Comparison of ENCODE assay signal across 15 cellular contexts in genomic region chr5:172954751-172955159, GRCh38. TPM values are rescaled to one million over a fixed set of nuclear protein-coding genes. Genes with fewer than 3 reads are reported as not detected.
DNase-seq lines count a peak whose midpoint lies in the region; ATAC-seq and TF ChIP-seq lines count a peak whose summit lies in the region.
"Had no signal": no experiment of that assay in that cellular context is flagged by ENCODE, and none has a peak within 500 bp of the region (broad histone marks: within the 10 kb centered on the region; RNA-seq: fewer than 3 reads in every experiment).

No MANE protein-coding gene starts in this region.

- H2AFZ ChIP-seq in fibroblast of lung (ENCODE audit: low read length) (no peak overlapping the region), smooth muscle cell (ENCODE audit: low read depth) (no peak overlapping the region)

- ATAC-seq in HG03039 (IDR thresholded peaks at IDR 0.05; ENCODE audit: unreplicated experiment) (no peak), Right ventricle myocardium superior (ENCODE audit: poor library complexity) (no peak)

- peaks cover 5% of the 10 kb centered on the region for H3K79me2 ChIP-seq in fibroblast of lung (ENCODE audit: control insufficient read depth, insufficient read depth, low read length)
- no peaks in the 10 kb centered on the region for H3K79me2 ChIP-seq in smooth muscle cell (ENCODE audit: low read depth)

- peaks cover 0 to 23% (median 16%) of the 10 kb centered on the region in 11 experiments; a peak in 13 of 22 replicates for H3K36me3 ChIP-seq in BLaER1 treated with 17β-estradiol and CSF1 and Interleukin-3, amounts not matched to agents 10 nM and 100 nM
- H3K36me3 ChIP-seq in fibroblast of lung (ENCODE audit: control insufficient read depth, insufficient read depth, low read length) (peaks cover 4% of the 10 kb centered on the region), smooth muscle cell (ENCODE audit: low read depth) (no peaks in the 10 kb centered on the region)
- H3K36me3 ChIP-seq: BE2C had no signal

- intact Hi-C loops in Right ventricle myocardium superior (cut with DNase I) = no loop called here

- peak overlapping the region; percentile 5 to 95 (median 80); a peak in 21 of 22 replicates for H3K4me2 ChIP-seq in BLaER1 treated with 17β-estradiol and CSF1 and Interleukin-3, amounts not matched to agents 10 nM and 100 nM
- H3K4me2 ChIP-seq in fibroblast of lung (ENCODE audit: extremely low read depth, insufficient read depth, low read length) = no peak overlapping the region
- no peak overlapping the region for H3K4me2 ChIP-seq in smooth muscle cell

- peak overlapping the region in 8 of 11 experiments; percentile 39 to 71 (median 54); a peak in 14 of 22 replicates for H3K27ac ChIP-seq in BLaER1 treated with 17β-estradiol and CSF1 and Interleukin-3, amounts not matched to agents 10 nM and 100 nM
- peak overlapping the region; percentile 64 for H3K27ac ChIP-seq in fibroblast of lung (ENCODE audit: insufficient read depth, low read length)
- peak overlapping the region; percentile 60 for H3K27ac ChIP-seq in smooth muscle cell (ENCODE audit: low read depth)
- H3K27ac ChIP-seq: left ventricle myocardium inferior had no signal

- TF ChIP-seq CTCF in fibroblast of lung (conservative IDR thresholded peaks at IDR 0.05 in 1 of 2, IDR thresholded peaks at IDR 0.05 in 1 of 2; ENCODE audit: low read depth in 1 of 2, low read length in 2 of 2) = no peak
- TF ChIP-seq CTCF in smooth muscle cell (IDR thresholded peaks at IDR 0.05; ENCODE audit: borderline replicate concordance, insufficient read depth, poor library complexity, severe bottlenecking) = no peak
- TF ChIP-seq CTCF in GM10266 (IDR thresholded peaks at IDR 0.05; ENCODE audit: control insufficient read depth, insufficient read depth, low read depth, missing control alignments) = no peak

- H3K9ac ChIP-seq in BLaER1 treated with 17β-estradiol and CSF1 and Interleukin-3, amounts not matched to agents 10 nM and 100 nM = peak overlapping the region in 5 of 11 experiments; percentile 16 to 61 (median 55); a peak in 10 of 22 replicates
- H3K9ac ChIP-seq in fibroblast of lung (ENCODE audit: insufficient read depth, low read length) (no peak overlapping the region), smooth muscle cell (ENCODE audit: low read depth) (no peak overlapping the region)

- 95% methylated on average over 8 of the region's 8 CpGs for WGBS in smooth muscle cell (ENCODE audit: low lambda C conversion rate)

- H4K20me1 ChIP-seq in BLaER1 treated with 17β-estradiol and CSF1 and Interleukin-3, amounts not matched to agents 10 nM and 100 nM = no peaks in the 10 kb centered on the region
- H4K20me1 ChIP-seq in fibroblast of lung (ENCODE audit: control insufficient read depth, extremely low read depth, insufficient read depth, low read length) (no peaks in the 10 kb centered on the region), smooth muscle cell (ENCODE audit: low read depth) (no peaks in the 10 kb centered on the region)

- H3K4me3 ChIP-seq in BLaER1 treated with 17β-estradiol and CSF1 and Interleukin-3, amounts not matched to agents 10 nM and 100 nM = no peak overlapping the region
- no peak overlapping the region for H3K4me3 ChIP-seq in fibroblast of lung (replicated peaks in 1 of 4; ENCODE audit: control extremely low read depth in 1 of 4, insufficient read depth in 1 of 4, low read depth in 3 of 4, low read length in 4 of 4)
- no peak overlapping the region for H3K4me3 ChIP-seq in smooth muscle cell
- H3K4me3 ChIP-seq: adrenal gland, left ventricle myocardium inferior had no signal

- peaks cover 63 to 85% (median 78%) of the 10 kb centered on the region in 10 experiments for H3K4me1 ChIP-seq in BLaER1 treated with 17β-estradiol and CSF1 and Interleukin-3, amounts not matched to agents 10 nM and 100 nM
- H3K4me1 ChIP-seq in fibroblast of lung (ENCODE audit: control insufficient read depth, extremely low read depth, insufficient read depth, low read length) (peaks cover 16% of the 10 kb centered on the region), smooth muscle cell (ENCODE audit: low read depth) (no peaks in the 10 kb centered on the region)

- H3F3A ChIP-seq in smooth muscle cell (ENCODE audit: low read depth) = peaks cover 19% of the 10 kb centered on the region

- peak; percentile 74 for DNase-seq in NCI-H226
- peak in 1 of 2 donors; percentile 32 for DNase-seq in fibroblast of lung (ENCODE audit: low read depth in 2 of 2)
- DNase-seq in smooth muscle cell (lab: John Stamatoyannopoulos, UW; ENCODE audit: unreplicated experiment) = no peak
- DNase-seq in GM10266 (ENCODE audit: extremely low spot score) = no peak
- no peak for DNase-seq in NCI-H526 (lab: John Stamatoyannopoulos, UW)
- DNase-seq in Right ventricle myocardium superior = no peak
- DNase-seq: activated CD8-positive, alpha-beta memory T cell treated with anti-CD3 and anti-CD28 coated beads for 24 hours; BE2C; DMS79; left ventricle myocardium inferior; NCI-H1417; NCI-H2227 treated with DMSO at 0.1 percent for 48 hours had no signal

- H3K27me3 ChIP-seq in BLaER1 treated with 17β-estradiol and CSF1 and Interleukin-3, amounts not matched to agents 10 nM and 100 nM = no peaks in the 10 kb centered on the region
- H3K27me3 ChIP-seq in fibroblast of lung (ENCODE audit: control insufficient read depth, insufficient read depth, low read length) (no peaks in the 10 kb centered on the region), smooth muscle cell (ENCODE audit: low read depth) (no peaks in the 10 kb centered on the region)
- H3K27me3 ChIP-seq: adrenal gland, BE2C had no signal

- H3K9me3 ChIP-seq in BLaER1 treated with 17β-estradiol and CSF1 and Interleukin-3, amounts not matched to agents 10 nM and 100 nM (replicated peaks in 1 of 11) = no peaks in the 10 kb centered on the region
- H3K9me3 ChIP-seq in fibroblast of lung (ENCODE audit: control insufficient read depth, insufficient read depth, low read depth, low read length) (no peaks in the 10 kb centered on the region), smooth muscle cell (replicated peaks; ENCODE audit: low read depth) (no peaks in the 10 kb centered on the region)
- H3K9me3 ChIP-seq: adrenal gland, BE2C, left ventricle myocardium inferior had no signal

RNA-seq across cellular contexts. Expression of gene RPL26L1, which starts 4.5 kb away (rescaled TPM):
- total RNA-seq in fibroblast of lung = 47.1 and 50.1 TPM in 2 replicates
- polyA plus RNA-seq in fibroblast of lung = 98.1 and 144 TPM in 2 replicates
- polyA plus RNA-seq in fibroblast of lung (2012) = 90.2 and 135 TPM in 2 replicates
- polyA minus RNA-seq in fibroblast of lung (ENCODE audit: low replicate concordance) = 11.2 and 12.2 TPM in 2 replicates
- total RNA-seq in smooth muscle cell = 75.5 and 83.2 TPM in 2 replicates
- 83.0 and 99.6 TPM in 2 replicates for polyA plus RNA-seq in smooth muscle cell
- total RNA-seq in Right ventricle myocardium superior = 22.8 TPM

RNA-seq across cellular contexts. Expression of gene ATP6V0E1, which starts 28.8 kb away (rescaled TPM):
- total RNA-seq in fibroblast of lung (293 and 377 TPM in 2 replicates), smooth muscle cell (201 and 247 TPM in 2 replicates), Right ventricle myocardium superior (187 TPM)
- polyA plus RNA-seq in fibroblast of lung (595 and 635 TPM in 2 replicates), smooth muscle cell (431 and 445 TPM in 2 replicates)
- 409 and 483 TPM in 2 replicates for polyA plus RNA-seq in fibroblast of lung (2012)
- polyA minus RNA-seq in fibroblast of lung (ENCODE audit: low replicate concordance) = 366 and 457 TPM in 2 replicates

Comparison
In these comparisons a context has a peak if more than half of its experiments do, and no peak if none do; other contexts are left out.
1. H3K4me2 ChIP-seq: peak in BLaER1 treated with 17β-estradiol and CSF1 and Interleukin-3, amounts not matched to agents 10 nM and 100 nM (11 of 11); none in fibroblast of lung (single experiment) and smooth muscle cell (single experiment).
2. Peak in every context shown above with its lines, with median percentiles within 50 percentile points of each other: H3K27ac ChIP-seq.